Comparison of ENCODE assay signal across 8 cellular contexts in the genomic region with DNA sequence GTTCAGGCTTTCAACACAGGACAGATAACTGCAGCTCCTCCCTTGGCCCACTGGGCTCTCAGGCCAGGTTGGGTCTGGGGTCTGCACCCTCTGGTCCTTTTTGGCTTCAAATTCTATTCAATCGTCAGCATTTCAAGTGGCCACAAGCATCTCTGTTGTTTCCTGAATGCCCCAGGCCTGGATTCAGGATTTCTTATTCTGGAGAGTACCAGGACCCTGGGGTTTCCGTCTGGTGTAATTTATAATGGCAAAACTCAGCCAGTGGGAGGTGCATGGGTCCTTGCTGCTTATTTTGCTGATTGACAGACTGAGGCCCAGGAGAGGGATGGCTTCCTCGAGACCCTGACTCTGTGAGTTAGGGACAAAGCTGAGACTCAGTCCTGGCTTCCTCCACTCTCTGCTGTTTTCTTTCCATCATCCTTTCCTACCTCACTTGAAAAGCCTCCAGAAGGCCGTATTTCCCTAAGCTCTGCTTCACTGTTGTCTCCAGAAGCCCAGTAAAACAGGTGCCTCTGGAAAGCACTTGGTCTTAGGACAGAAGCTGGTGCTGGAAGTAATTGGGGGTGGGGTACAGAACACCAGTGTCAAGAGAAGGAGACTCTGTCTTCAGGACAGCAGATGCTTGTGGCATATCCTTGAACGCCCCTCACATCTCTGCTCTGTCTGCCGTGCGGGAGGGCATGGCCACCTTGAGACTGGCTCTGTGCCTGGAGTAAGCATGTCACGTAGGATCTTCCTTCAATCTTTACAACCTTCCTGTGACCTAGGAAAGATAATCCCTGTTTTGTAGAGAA. TPM values are rescaled to one million over a fixed set of nuclear protein-coding genes. Genes with fewer than 3 reads are reported as not detected.
DNase-seq lines count a peak whose midpoint lies in the region; ATAC-seq and TF ChIP-seq lines count a peak whose summit lies in the region.

No MANE protein-coding gene starts in this region.

- peaks cover 93 to 99% of the 10 kb centered on the region in 2 donors for H3K4me1 ChIP-seq in naive thymus-derived CD4-positive, alpha-beta T cell (ENCODE audit: control insufficient read depth in 2 of 2, insufficient read depth in 2 of 2, low read length in 2 of 2)
- peaks cover 96% of the 10 kb centered on the region for H3K4me1 ChIP-seq in upper lobe of right lung

- intact Hi-C loops in activated naive CD4-positive, alpha-beta T cell treated with anti-CD3 and anti-CD28 coated beads for 36 hours (cut with micrococcal nuclease) = loop anchor here (1.0 kb wide), 1 partner anchor 39 kb away; no protein-coding TSS in a partner anchor
- intact Hi-C loops in dendritic cell treated with granulocyte-macrophage colony-stimulating factor and Interleukin-4, amounts not matched to agents 40 ng/mL and 50 ng/mL, for 4 days (cut with micrococcal nuclease) = loop anchor here (5.0 kb wide), 1 partner anchor 36 kb away; no protein-coding TSS in a partner anchor
- intact Hi-C loops in naive thymus-derived CD4-positive, alpha-beta T cell (cut with micrococcal nuclease) = loop anchor here (1.0 to 2.0 kb wide), 2 partner anchors 10 to 13 kb away; no protein-coding TSS in a partner anchor
- intact Hi-C loops in upper lobe of right lung (cut with DNase I) = no loop called here

- H3K4me3 ChIP-seq in naive thymus-derived CD4-positive, alpha-beta T cell (ENCODE audit: low read length) = peak overlapping the region; percentile 33
- H3K4me3 ChIP-seq in upper lobe of right lung = no peak overlapping the region

- H3K36me3 Mint-ChIP-seq in activated naive CD4-positive, alpha-beta T cell treated with anti-CD3 and anti-CD28 coated beads for 36 hours (ENCODE audit: low read depth) = peaks cover 31% of the 10 kb centered on the region
- H3K36me3 Mint-ChIP-seq in dendritic cell treated with granulocyte-macrophage colony-stimulating factor and Interleukin-4, amounts not matched to agents 40 ng/mL and 50 ng/mL, for 4 days (ENCODE audit: low read depth) = peaks cover 60% of the 10 kb centered on the region
- H3K36me3 Mint-ChIP-seq in naive thymus-derived CD4-positive, alpha-beta T cell = peaks cover 11 to 68% (median 36%) of the 10 kb centered on the region in 5 donors

- H3K27me3 ChIP-seq in naive thymus-derived CD4-positive, alpha-beta T cell (ENCODE audit: control insufficient read depth in 2 of 2, insufficient read depth in 2 of 2, low read length in 2 of 2) = no peaks in the 10 kb centered on the region
- no peaks in the 10 kb centered on the region for H3K27me3 ChIP-seq in upper lobe of right lung

- no peaks in the 10 kb centered on the region for H3K36me3 ChIP-seq in naive thymus-derived CD4-positive, alpha-beta T cell (ENCODE audit: control insufficient read depth in 2 of 3, insufficient read depth in 3 of 3, low read length in 3 of 3)
- H3K36me3 ChIP-seq in upper lobe of right lung = no peaks in the 10 kb centered on the region

- H3K27ac ChIP-seq in naive thymus-derived CD4-positive, alpha-beta T cell (ENCODE audit: low read depth, low read length) = peak overlapping the region; percentile 59
- peak overlapping the region; percentile 86 for H3K27ac ChIP-seq in upper lobe of right lung

- peak overlapping the region; percentile 53 for H3K4me3 Mint-ChIP-seq in activated naive CD4-positive, alpha-beta T cell treated with anti-CD3 and anti-CD28 coated beads for 36 hours
- H3K4me3 Mint-ChIP-seq in dendritic cell treated with granulocyte-macrophage colony-stimulating factor and Interleukin-4, amounts not matched to agents 40 ng/mL and 50 ng/mL, for 4 days = peak overlapping the region; percentile 15
- H3K4me3 Mint-ChIP-seq in naive thymus-derived CD4-positive, alpha-beta T cell = peak overlapping the region; percentile 76 to 92 (median 82)

- peaks cover 9% of the 10 kb centered on the region for H3K9me3 Mint-ChIP-seq in activated naive CD4-positive, alpha-beta T cell treated with anti-CD3 and anti-CD28 coated beads for 36 hours
- no peaks in the 10 kb centered on the region for H3K9me3 Mint-ChIP-seq in dendritic cell treated with granulocyte-macrophage colony-stimulating factor and Interleukin-4, amounts not matched to agents 40 ng/mL and 50 ng/mL, for 4 days
- peaks cover 0 to 10% (median 6%) of the 10 kb centered on the region in 11 donors for H3K9me3 Mint-ChIP-seq in naive thymus-derived CD4-positive, alpha-beta T cell

- no peaks in the 10 kb centered on the region for H3K9me3 ChIP-seq in naive thymus-derived CD4-positive, alpha-beta T cell (ENCODE audit: control insufficient read depth in 2 of 3, low read length in 3 of 3)
- no peaks in the 10 kb centered on the region for H3K9me3 ChIP-seq in upper lobe of right lung

- peak; percentile 17 for ATAC-seq in naive thymus-derived CD4-positive, alpha-beta T cell
- ATAC-seq in upper lobe of right lung = no peak

- CTCF ChIA-PET in activated naive CD4-positive, alpha-beta T cell treated with anti-CD3 and anti-CD28 coated beads for 36 hours (lab: Charles Lee) = interaction anchor here (0.9 to 21.2 kb wide), 8 partner anchors 7 to 74 kb away, joined by 3 to 916 read pairs (median 12); a partner anchor contains a TSS
- CTCF ChIA-PET in naive thymus-derived CD4-positive, alpha-beta T cell (lab: Charles Lee) = interaction anchor here (1.0 to 21.4 kb wide), 6 partner anchors 8 to 42 kb away, joined by 3 to 839 read pairs (median 5); a partner anchor contains a TSS

- POLR2A ChIA-PET in naive thymus-derived CD4-positive, alpha-beta T cell (lab: Charles Lee) = interaction anchor here (1.0 to 11.4 kb wide), 5 partner anchors 11 to 116 kb away, joined by 3 to 582 read pairs (median 3); a partner anchor contains a TSS

- TF ChIP-seq CTCF in upper lobe of right lung (IDR thresholded peaks at IDR 0.05) = no peak

- no peaks in the 10 kb centered on the region for H3K27me3 Mint-ChIP-seq in activated naive CD4-positive, alpha-beta T cell treated with anti-CD3 and anti-CD28 coated beads for 36 hours (ENCODE audit: low read depth)
- no peaks in the 10 kb centered on the region for H3K27me3 Mint-ChIP-seq in dendritic cell treated with granulocyte-macrophage colony-stimulating factor and Interleukin-4, amounts not matched to agents 40 ng/mL and 50 ng/mL, for 4 days
- H3K27me3 Mint-ChIP-seq in naive thymus-derived CD4-positive, alpha-beta T cell = no peaks in the 10 kb centered on the region

- peaks cover 99% of the 10 kb centered on the region for H3K4me1 Mint-ChIP-seq in activated naive CD4-positive, alpha-beta T cell treated with anti-CD3 and anti-CD28 coated beads for 36 hours (ENCODE audit: low read depth)
- peaks cover 97% of the 10 kb centered on the region for H3K4me1 Mint-ChIP-seq in dendritic cell treated with granulocyte-macrophage colony-stimulating factor and Interleukin-4, amounts not matched to agents 40 ng/mL and 50 ng/mL, for 4 days (ENCODE audit: low read depth)
- H3K4me1 Mint-ChIP-seq in naive thymus-derived CD4-positive, alpha-beta T cell = peaks cover 89 to 100% (median 98%) of the 10 kb centered on the region in 7 donors

- peak overlapping the region; percentile 97 for H3K27ac Mint-ChIP-seq in activated naive CD4-positive, alpha-beta T cell treated with anti-CD3 and anti-CD28 coated beads for 36 hours
- H3K27ac Mint-ChIP-seq in dendritic cell treated with granulocyte-macrophage colony-stimulating factor and Interleukin-4, amounts not matched to agents 40 ng/mL and 50 ng/mL, for 4 days = peak overlapping the region; percentile 81
- H3K27ac Mint-ChIP-seq in naive thymus-derived CD4-positive, alpha-beta T cell = peak overlapping the region; percentile 85 to 99 (median 90)

- no peak for DNase-seq in activated naive CD4-positive, alpha-beta T cell treated with anti-CD3 and anti-CD28 coated beads for 36 hours
- no peak for DNase-seq in activated naive CD4-positive, alpha-beta T cell (lab: John Stamatoyannopoulos, UW)
- no peak for DNase-seq in naive thymus-derived CD4-positive, alpha-beta T cell
- DNase-seq in upper lobe of right lung (no peak), NCI-H1105 (lab: John Stamatoyannopoulos, UW) (no peak), globus pallidus (ENCODE audit: low spot score) (no peak)
- no peak for DNase-seq in activated CD4-positive, alpha-beta T cell treated with anti-CD3 and anti-CD28 coated beads, Interleukin-2, amount 50 U/mL, for 48 hours

RNA-seq across cellular contexts. Expression of a gene that starts 39.5 kb away (rescaled TPM):
- under 1 TPM; 0.05 to 0.10 TPM for total RNA-seq in activated naive CD4-positive, alpha-beta T cell treated with anti-CD3 and anti-CD28 coated beads for 36 hours
- total RNA-seq in naive thymus-derived CD4-positive, alpha-beta T cell = under 1 TPM; 0.10 to 0.51 (median 0.14) TPM
- not detected for polyA plus RNA-seq in naive thymus-derived CD4-positive, alpha-beta T cell
- total RNA-seq in upper lobe of right lung = 0.43 TPM

RNA-seq across cellular contexts. Expression of a gene that starts 44.1 kb away (rescaled TPM):
- 10 to 100 TPM; 33.5 to 35.5 TPM for total RNA-seq in activated naive CD4-positive, alpha-beta T cell treated with anti-CD3 and anti-CD28 coated beads for 36 hours
- 100 to 1,000 TPM; 135 to 165 (median 160) TPM for total RNA-seq in naive thymus-derived CD4-positive, alpha-beta T cell
- polyA plus RNA-seq in naive thymus-derived CD4-positive, alpha-beta T cell = 100 to 1,000 TPM; 179 to 386 TPM
- 157 TPM for total RNA-seq in upper lobe of right lung

Comparison
In these comparisons a context has a peak if more than half of its experiments do, and no peak if none do; other contexts are left out.
1. H3K4me3 Mint-ChIP-seq: peak in every context shown above with its lines; median percentile 82 in naive thymus-derived CD4-positive, alpha-beta T cell; 53 in activated naive CD4-positive, alpha-beta T cell treated with anti-CD3 and anti-CD28 coated beads for 36 hours; 15 in dendritic cell treated with granulocyte-macrophage colony-stimulating factor and Interleukin-4, amounts not matched to agents 40 ng/mL and 50 ng/mL, for 4 days.